8 cellular contexts compared by ENCODE assay signal in the genomic region with DNA sequence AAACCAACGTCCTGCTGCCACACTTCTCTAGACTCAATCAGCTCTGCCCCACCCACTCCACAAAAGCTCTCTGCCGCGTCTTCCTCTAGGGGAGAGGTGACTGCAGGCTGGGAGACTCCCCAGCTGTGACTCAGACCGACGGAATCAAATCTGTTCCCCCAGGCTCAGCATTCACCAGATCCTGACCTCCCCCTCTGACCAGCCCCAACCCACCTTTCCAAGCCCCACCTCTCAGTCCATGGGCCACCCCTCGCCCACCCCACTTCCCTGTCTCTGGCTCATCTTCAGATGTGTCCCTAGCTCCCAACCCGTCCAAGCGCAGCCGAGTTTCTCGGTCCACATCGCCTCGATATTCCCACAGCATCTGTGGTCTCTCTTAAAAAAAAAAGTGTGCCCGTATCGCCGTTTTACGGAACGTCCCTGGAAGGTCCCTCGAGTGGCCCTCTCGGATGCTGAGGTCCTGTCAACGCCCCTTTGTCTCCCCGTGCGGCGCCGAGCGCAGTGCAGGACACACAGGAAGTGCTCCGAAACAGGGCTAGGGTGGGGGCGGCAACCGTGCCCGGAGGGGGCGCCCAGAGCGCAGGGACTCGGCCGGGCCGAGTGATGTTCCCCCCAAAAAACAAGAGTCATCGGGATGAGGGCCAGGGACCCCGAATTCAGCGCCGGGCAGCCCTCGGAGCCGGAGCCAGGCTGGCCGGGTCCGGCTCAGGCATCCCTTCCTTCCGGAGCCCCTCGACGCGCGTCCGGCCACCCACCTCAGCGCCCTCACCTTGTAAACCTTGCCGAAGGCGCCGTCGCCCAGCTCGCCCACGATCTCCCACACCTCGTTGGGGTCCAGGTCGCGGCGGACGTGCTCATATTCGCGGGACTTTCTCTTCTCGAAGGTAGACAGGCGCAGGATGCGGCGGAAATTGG. TPM values are rescaled to one million over a fixed set of nuclear protein-coding genes. Genes with fewer than 3 reads are reported as not detected.
DNase-seq lines count a peak whose midpoint lies in the region; FAIRE-seq and TF ChIP-seq lines count a peak whose summit lies in the region.

No MANE protein-coding gene starts in this region.

- FAIRE-seq in H54 (lab: Jason Lieb, UNC) (peak; percentile 48), bronchial epithelial cell (lab: Jason Lieb, UNC) (no peak)

- peak overlapping the region; percentile 69 for H3K27ac ChIP-seq in VCaP

- H3K36me3 ChIP-seq in bronchial epithelial cell (ENCODE audit: control insufficient read depth, insufficient read depth, low read length) (no peaks in the 10 kb centered on the region), kidney epithelial cell (ENCODE audit: control insufficient read depth, insufficient read depth, low read length) (no peaks in the 10 kb centered on the region)

- peak; percentile 54 for DNase-seq in GM04504 (ENCODE audit: low read depth)
- DNase-seq in H54 (ENCODE audit: insufficient read length, low spot score), result peak; percentile 77
- DNase-seq in LNCaP clone FGC (ENCODE audit: low read depth), result no peak
- peak; percentile 89 for DNase-seq in bronchial epithelial cell (ENCODE audit: low read depth)
- DNase-seq in kidney epithelial cell (ENCODE audit: low read depth), result no peak
- peak; percentile 65 for DNase-seq in stimulated activated CD4-positive, alpha-beta T cell treated with anti-CD3 and anti-CD28 coated beads, Interleukin-2, amount 100 ng/mL, for 4 hours (ENCODE audit: low read depth)
- DNase-seq in inferior parietal cortex (ENCODE audit: extremely low spot score), result no peak

- TF ChIP-seq POLR2A in H54 (IDR thresholded peaks at IDR 0.05; ENCODE audit: low read depth, low read length), result peak; percentile 25; the same call in 1 of the 2 replicates

- no peaks in the 10 kb centered on the region for H3K27me3 ChIP-seq in bronchial epithelial cell (ENCODE audit: control insufficient read depth, insufficient read depth, low read length)
- no peaks in the 10 kb centered on the region for H3K27me3 ChIP-seq in kidney epithelial cell (ENCODE audit: control insufficient read depth, insufficient read depth, low read length)

- TF ChIP-seq CTCF in LNCaP clone FGC (IDR thresholded peaks at IDR 0.05; ENCODE audit: control insufficient read depth, extremely low read depth, insufficient read depth) (no peak), VCaP (conservative IDR thresholded peaks at IDR 0.05) (no peak), bronchial epithelial cell (IDR thresholded peaks at IDR 0.05; ENCODE audit: insufficient read depth, low read length, severe bottlenecking) (no peak), kidney epithelial cell (IDR thresholded peaks at IDR 0.05; ENCODE audit: insufficient read depth, low read length, poor library complexity, severe bottlenecking) (no peak)

- H3K4me3 ChIP-seq in LNCaP clone FGC (ENCODE audit: low read depth, low read length), result peak overlapping the region; percentile 84
- peak overlapping the region; percentile 81 for H3K4me3 ChIP-seq in bronchial epithelial cell (ENCODE audit: low read depth, low read length)
- H3K4me3 ChIP-seq in kidney epithelial cell (ENCODE audit: low read depth, low read length), result peak overlapping the region; percentile 93

RNA-seq across cellular contexts. Expression of a gene that starts 0.6 kb away (rescaled TPM):
- total RNA-seq in bronchial epithelial cell, result 5.9 and 12.6 TPM in 2 replicates
- 23.3 and 24.7 TPM in 2 replicates for total RNA-seq in kidney epithelial cell

RNA-seq across cellular contexts. Expression of a gene that starts 6.6 kb away (rescaled TPM):
- not detected in 2 replicates for total RNA-seq in bronchial epithelial cell
- total RNA-seq in kidney epithelial cell, result not detected in 2 replicates

Comparison
In these comparisons a context has a peak if more than half of its experiments do, and no peak if none do; other contexts are left out.
1. DNase-seq: peak in GM04504 (single experiment), H54 (single experiment), bronchial epithelial cell (single experiment) and stimulated activated CD4-positive, alpha-beta T cell treated with anti-CD3 and anti-CD28 coated beads, Interleukin-2, amount 100 ng/mL, for 4 hours (single experiment); none in LNCaP clone FGC (single experiment), kidney epithelial cell (single experiment) and inferior parietal cortex (single experiment).
2. Peak in every context shown above with its lines, with median percentiles within 50 percentile points of each other: H3K4me3 ChIP-seq.